In genomic region chr3:150577854-150578253, GRCh38 we compare ENCODE assay signal across 15 cellular contexts. TPM values are rescaled to one million over a fixed set of nuclear protein-coding genes. Genes with fewer than 3 reads are reported as not detected.
DNase-seq lines count a peak whose midpoint lies in the region; ATAC-seq and TF ChIP-seq lines count a peak whose summit lies in the region.
"Had no signal": no experiment of that assay in that cellular context is flagged by ENCODE, and none has a peak within 500 bp of the region (broad histone marks: within the 10 kb centered on the region; RNA-seq: fewer than 3 reads in every experiment).

No MANE protein-coding gene starts in this region.

- H3K79me2 ChIP-seq in HCT116 (ENCODE audit: insufficient read depth, low read length): peaks cover 68% of the 10 kb centered on the region

- CTCF ChIA-PET in HCT116 (lab: Charles Lee): no interaction called here

- intact Hi-C loops in HCT116 (cut with micrococcal nuclease): no loop called here

- RAD21 ChIA-PET in HCT116 (lab: Charles Lee; ENCODE audit: low non-redundant PET in 1 of 2, low total read pairs in 2 of 2, uncharacterized antibody in 2 of 2, unreplicated experiment in 2 of 2): no interaction called here

- no peaks in the 10 kb centered on the region for H3K9me2 ChIP-seq in HCT116 (ENCODE audit: insufficient read depth)

- no peaks in the 10 kb centered on the region for H3K27me3 ChIP-seq in BE2C
- no peaks in the 10 kb centered on the region for H3K27me3 ChIP-seq in HCT116 (ENCODE audit: insufficient read depth, low read length)
- H3K27me3 ChIP-seq: breast epithelium had no signal

- H3K4me2 ChIP-seq in HCT116 (ENCODE audit: low read length): no peak overlapping the region

- no peak for TF ChIP-seq POLR2A in HCT116 (IDR thresholded peaks at IDR 0.05; ENCODE audit: borderline replicate concordance, extremely low read depth, insufficient read depth, insufficient read length)

- TF ChIP-seq CTCF in BE2C (IDR thresholded peaks at IDR 0.05; ENCODE audit: low read depth, low read length) (peak; percentile 23; the same call in 1 of the 2 replicates), HCT116 (IDR thresholded peaks at IDR 0.05 in 2 of 3, conservative IDR thresholded peaks at IDR 0.05 in 1 of 3; ENCODE audit: borderline replicate concordance in 1 of 3, insufficient read depth in 1 of 3, low read depth in 2 of 3, low read length in 2 of 3) (0 out of 6 replicates have a peak, but pooled peaks of 1 of the 3 experiments have one; percentile 10), VCaP (conservative IDR thresholded peaks at IDR 0.05) (peak; percentile 20; the same call in 1 of the 2 replicates), fibroblast of villous mesenchyme (IDR thresholded peaks at IDR 0.05; ENCODE audit: insufficient read depth, low read depth, low read length) (peak; percentile 14), omental fat pad (IDR thresholded peaks at IDR 0.05) (no peak)

- no TSS peak for BruUV-seq in HCT116 (replicated peaks; lab: Mats Ljungman, UMichigan)

- H3K4me3 ChIP-seq in BE2C (ENCODE audit: low read depth, low read length) (no peak overlapping the region), HCT116 (replicated peaks in 1 of 2; ENCODE audit: low read depth in 1 of 2, low read length in 2 of 2) (no peak overlapping the region), fibroblast of villous mesenchyme (ENCODE audit: low read depth, low read length) (no peak overlapping the region)
- H3K4me3 ChIP-seq: breast epithelium had no signal

- H3K9ac ChIP-seq in HCT116 (ENCODE audit: low read length): no peak overlapping the region

- H3K27ac ChIP-seq in HCT116 (ENCODE audit: low read depth, low read length): no peak overlapping the region
- H3K27ac ChIP-seq in VCaP: no peak overlapping the region
- H3K27ac ChIP-seq: breast epithelium, RWPE1 had no signal

- H3K9me3 ChIP-seq in BE2C: no peaks in the 10 kb centered on the region
- H3K9me3 ChIP-seq in HCT116 (ENCODE audit: control insufficient read depth in 1 of 2, insufficient read depth in 1 of 2, low read depth in 1 of 2, low read length in 2 of 2): no peaks in the 10 kb centered on the region
- H3K9me3 ChIP-seq: breast epithelium had no signal

- ATAC-seq in HCT116 (0 out of 2 replicates have a peak, but pooled peaks have one; percentile 44), GM19397 (IDR thresholded peaks at IDR 0.05; ENCODE audit: unreplicated experiment) (no peak), omental fat pad (ENCODE audit: low FRiP score) (no peak), HG02884 (IDR thresholded peaks at IDR 0.05; ENCODE audit: unreplicated experiment) (no peak)
- ATAC-seq: activated CD4-positive, alpha-beta T cell treated with anti-CD3 and anti-CD28 coated beads for 36 hours; activated naive CD4-positive, alpha-beta T cell treated with anti-CD3 and anti-CD28 coated beads, Interleukin-2, amount 50 U/mL, for 72 hours; effector memory CD8-positive, alpha-beta T cell had no signal

- H2AFZ ChIP-seq in HCT116 (ENCODE audit: low read depth, low read length, poor library complexity, severe bottlenecking): no peak overlapping the region

- 0 out of 2 replicates have a peak, but pooled peaks cover 2% of the 10 kb centered on the region for H4K20me1 ChIP-seq in HCT116 (ENCODE audit: insufficient read depth)

- no peak for TF ChIP-seq RAD21 in HCT116 (IDR thresholded peaks at IDR 0.05; ENCODE audit: low read depth)

- H3K36me3 ChIP-seq in BE2C (peaks cover 63% of the 10 kb centered on the region), HCT116 (ENCODE audit: control insufficient read depth in 1 of 2, insufficient read depth in 2 of 2, low read length in 2 of 2) (peaks cover 29% of the 10 kb centered on the region in 2 experiments)
- H3K36me3 ChIP-seq: breast epithelium had no signal

- H3K4me1 ChIP-seq in BE2C (no peaks in the 10 kb centered on the region), HCT116 (ENCODE audit: control insufficient read depth in 1 of 2, insufficient read depth in 2 of 2, low read length in 2 of 2) (no peaks in the 10 kb centered on the region)
- H3K4me1 ChIP-seq: breast epithelium had no signal

- DNase-seq in BE2C (no peak), HCT116 (ENCODE audit: low read depth, low spot score) (no peak), fibroblast of villous mesenchyme (ENCODE audit: low read depth) (no peak), omental fat pad (ENCODE audit: low spot score) (no peak), RPMI8226 (no peak)
- DNase-seq: activated CD4-positive, alpha-beta T cell treated with anti-CD3 and anti-CD28 coated beads for 36 hours; effector memory CD8-positive, alpha-beta T cell; NCI-H187 treated with DMSO at 0.1 percent for 48 hours; NCI-H748 treated with DMSO at 0.1 percent for 48 hours had no signal

- POLR2A ChIA-PET in HCT116 (lab: Charles Lee): no interaction called here

TF ChIP-seq in HCT116, 20 proteins besides CTCF, POLR2A, EP300 and RAD21:
- TF ChIP-seq ZNF274 (IDR thresholded peaks at IDR 0.05; ENCODE audit: low read depth, low read length) (no peak), ATF3 (IDR thresholded peaks at IDR 0.05) (no peak)
TF ChIP-seq in HCT116: peak in this region for 0.

RNA-seq across cellular contexts. Expression of gene SELENOT, which starts 25.3 kb away (rescaled TPM):
- polyA plus RNA-seq in BE2C (2012; ENCODE audit: insufficient read depth, insufficient read length, low read depth): 78.9 TPM
- total RNA-seq in HCT116 (2021; ENCODE audit: unreplicated experiment) (81.6 TPM), fibroblast of villous mesenchyme (112 and 186 TPM in 2 replicates), omental fat pad (100 to 1,000 TPM; 107 to 164 (median 142) TPM)
- polyA plus RNA-seq in HCT116 (2012): 78.0 and 92.0 TPM in 2 replicates

RNA-seq across cellular contexts. Expression of gene EIF2A, which starts 31.3 kb away (rescaled TPM):
- 147 TPM for polyA plus RNA-seq in BE2C (2012; ENCODE audit: insufficient read depth, insufficient read length, low read depth)
- total RNA-seq in HCT116 (2021; ENCODE audit: unreplicated experiment): 126 TPM
- 70.0 and 77.7 TPM in 2 replicates for polyA plus RNA-seq in HCT116 (2012)
- total RNA-seq in fibroblast of villous mesenchyme: 147 and 156 TPM in 2 replicates
- total RNA-seq in omental fat pad: 100 to 1,000 TPM; 134 to 164 (median 155) TPM

RNA-seq across cellular contexts. Expression of gene SERP1, which starts 31.6 kb away (rescaled TPM):
- polyA plus RNA-seq in BE2C (2012; ENCODE audit: insufficient read depth, insufficient read length, low read depth): 178 TPM
- total RNA-seq in HCT116 (2021; ENCODE audit: unreplicated experiment) (69.1 TPM), fibroblast of villous mesenchyme (151 and 176 TPM in 2 replicates), omental fat pad (100 to 1,000 TPM; 221 to 403 (median 303) TPM)
- polyA plus RNA-seq in HCT116 (2012): 68.6 and 107 TPM in 2 replicates

Comparison
In these comparisons a context has a peak if more than half of its experiments do, and no peak if none do; other contexts are left out.
1. CTCF ChIP-seq: peak in BE2C (single experiment), VCaP (single experiment) and fibroblast of villous mesenchyme (single experiment); none in omental fat pad (0 of 3).